Comparison of ENCODE assay signal across 8 cellular contexts in genomic region chr7:138752568-138753518, GRCh38. TPM values are rescaled to one million over a fixed set of nuclear protein-coding genes. Genes with fewer than 3 reads are reported as not detected.
DNase-seq lines count a peak whose midpoint lies in the region; ATAC-seq and TF ChIP-seq lines count a peak whose summit lies in the region.
"Had no signal": no experiment of that assay in that cellular context is flagged by ENCODE, and none has a peak within 500 bp of the region (broad histone marks: within the 10 kb centered on the region; RNA-seq: fewer than 3 reads in every experiment).

No MANE protein-coding gene starts in this region.

- no peaks in the 10 kb centered on the region for H3K9me3 Mint-ChIP-seq in activated naive CD8-positive, alpha-beta T cell treated with anti-CD3 and anti-CD28 coated beads, Interleukin-2, amount 10 ng/mL, durations not matched to agents 7 days and 5 days
- H3K9me3 Mint-ChIP-seq in natural killer cell treated with Interleukin-12 subunit alpha and Interleukin-12 subunit beta and Interleukin-15 and Interleukin-18, amount 100 ng/mL, for 72 hours, result no peaks in the 10 kb centered on the region

- H3K27me3 ChIP-seq in brain microvascular endothelial cell (replicated peaks), result no peaks in the 10 kb centered on the region

- ATAC-seq in GM19452 (IDR thresholded peaks at IDR 0.05; ENCODE audit: unreplicated experiment), result peak; percentile 89
- ATAC-seq in HG03469 (IDR thresholded peaks at IDR 0.05; ENCODE audit: unreplicated experiment), result peak; percentile 89
- ATAC-seq in activated naive CD8-positive, alpha-beta T cell treated with anti-CD3 and anti-CD28 coated beads, Interleukin-2, amount 10 ng/mL, durations not matched to agents 7 days and 5 days (ENCODE audit: low read depth), result peak; percentile 96
- peak; percentile 92 to 96 for ATAC-seq in natural killer cell treated with Interleukin-12 subunit alpha and Interleukin-12 subunit beta and Interleukin-15 and Interleukin-18, amount 100 ng/mL, for 72 hours

- H3K36me3 ChIP-seq in brain microvascular endothelial cell (replicated peaks), result no peaks in the 10 kb centered on the region

- in situ Hi-C loops in brain microvascular endothelial cell (cut with HindIII; ENCODE audit: low pct_ligation_motif_present, low sequenced_read_pairs), result no loop called here

- POLR2A ChIA-PET in activated naive CD8-positive, alpha-beta T cell treated with anti-CD3 and anti-CD28 coated beads, Interleukin-2, amount 10 ng/mL, durations not matched to agents 7 days and 5 days (lab: Charles Lee), result interaction anchor here (0.6 to 1.9 kb wide), 2 partner anchors 22 to 292 kb away, joined by 3 to 7 read pairs; partner anchors contain the start of gene TRIM24

- H3K4me3 ChIP-seq in brain microvascular endothelial cell (ENCODE audit: low read depth, low read length), result no peak overlapping the region

- peaks cover 10% of the 10 kb centered on the region for H3K27me3 Mint-ChIP-seq in activated naive CD8-positive, alpha-beta T cell treated with anti-CD3 and anti-CD28 coated beads, Interleukin-2, amount 10 ng/mL, durations not matched to agents 7 days and 5 days
- H3K27me3 Mint-ChIP-seq in natural killer cell treated with Interleukin-12 subunit alpha and Interleukin-12 subunit beta and Interleukin-15 and Interleukin-18, amount 100 ng/mL, for 72 hours, result peaks cover 7 to 12% of the 10 kb centered on the region in 2 donors

- DNase-seq in T follicular helper cell (ENCODE audit: low read depth) (peak; percentile 93), brain microvascular endothelial cell (no peak), SKM-1 treated with dmso at 0.1 percent for 144 hours (lab: John Stamatoyannopoulos, UW; ENCODE audit: unreplicated experiment) (no peak)
- DNase-seq in activated naive CD8-positive, alpha-beta T cell treated with anti-CD3 and anti-CD28 coated beads, Interleukin-2, amount 10 ng/mL, durations not matched to agents 7 days and 5 days, result peak; percentile 79
- DNase-seq in natural killer cell treated with Interleukin-12 subunit alpha and Interleukin-12 subunit beta and Interleukin-15 and Interleukin-18, amount 100 ng/mL, for 72 hours (ENCODE audit: low spot score), result peak; percentile 67

- H3K4me3 Mint-ChIP-seq in activated naive CD8-positive, alpha-beta T cell treated with anti-CD3 and anti-CD28 coated beads, Interleukin-2, amount 10 ng/mL, durations not matched to agents 7 days and 5 days, result peak overlapping the region; percentile 65
- H3K4me3 Mint-ChIP-seq in natural killer cell treated with Interleukin-12 subunit alpha and Interleukin-12 subunit beta and Interleukin-15 and Interleukin-18, amount 100 ng/mL, for 72 hours, result peak overlapping the region; percentile 31

- no peak for TF ChIP-seq CTCF in brain microvascular endothelial cell (IDR thresholded peaks at IDR 0.05; ENCODE audit: low read depth, low read length, missing control alignments)

- H3K27ac Mint-ChIP-seq in activated naive CD8-positive, alpha-beta T cell treated with anti-CD3 and anti-CD28 coated beads, Interleukin-2, amount 10 ng/mL, durations not matched to agents 7 days and 5 days, result peak overlapping the region; percentile 83
- peak overlapping the region; percentile 33 to 60 for H3K27ac Mint-ChIP-seq in natural killer cell treated with Interleukin-12 subunit alpha and Interleukin-12 subunit beta and Interleukin-15 and Interleukin-18, amount 100 ng/mL, for 72 hours

- H3K4me1 Mint-ChIP-seq in activated naive CD8-positive, alpha-beta T cell treated with anti-CD3 and anti-CD28 coated beads, Interleukin-2, amount 10 ng/mL, durations not matched to agents 7 days and 5 days, result peaks cover 36% of the 10 kb centered on the region
- H3K4me1 Mint-ChIP-seq in natural killer cell treated with Interleukin-12 subunit alpha and Interleukin-12 subunit beta and Interleukin-15 and Interleukin-18, amount 100 ng/mL, for 72 hours (ENCODE audit: low read depth in 2 of 2), result peaks cover 14 to 45% of the 10 kb centered on the region in 2 donors

- H3K27ac ChIP-seq in brain microvascular endothelial cell, result no peak overlapping the region

- no peaks in the 10 kb centered on the region for H3K36me3 Mint-ChIP-seq in activated naive CD8-positive, alpha-beta T cell treated with anti-CD3 and anti-CD28 coated beads, Interleukin-2, amount 10 ng/mL, durations not matched to agents 7 days and 5 days
- no peaks in the 10 kb centered on the region for H3K36me3 Mint-ChIP-seq in natural killer cell treated with Interleukin-12 subunit alpha and Interleukin-12 subunit beta and Interleukin-15 and Interleukin-18, amount 100 ng/mL, for 72 hours

RNA-seq across cellular contexts. Expression of gene TMEM213, which starts 45.0 kb away (rescaled TPM):
- not detected for total RNA-seq in activated naive CD8-positive, alpha-beta T cell treated with anti-CD3 and anti-CD28 coated beads, Interleukin-2, amount 10 ng/mL, durations not matched to agents 7 days and 5 days
- total RNA-seq in natural killer cell treated with Interleukin-12 subunit alpha and Interleukin-12 subunit beta and Interleukin-15 and Interleukin-18, amount 100 ng/mL, for 72 hours, result not detected
- total RNA-seq: temporal lobe had no signal

RNA-seq across cellular contexts. Expression of gene ATP6V0A4, which starts 45.2 kb away (rescaled TPM):
- total RNA-seq in activated naive CD8-positive, alpha-beta T cell treated with anti-CD3 and anti-CD28 coated beads, Interleukin-2, amount 10 ng/mL, durations not matched to agents 7 days and 5 days, result not detected
- under 1 TPM; 0.21 to 0.98 TPM for total RNA-seq in natural killer cell treated with Interleukin-12 subunit alpha and Interleukin-12 subunit beta and Interleukin-15 and Interleukin-18, amount 100 ng/mL, for 72 hours

RNA-seq across cellular contexts. Expression of gene SVOPL, which starts 51.7 kb away (rescaled TPM):
- total RNA-seq in activated naive CD8-positive, alpha-beta T cell treated with anti-CD3 and anti-CD28 coated beads, Interleukin-2, amount 10 ng/mL, durations not matched to agents 7 days and 5 days, result 1 to 10 TPM; 2.5 to 4.9 TPM
- total RNA-seq in natural killer cell treated with Interleukin-12 subunit alpha and Interleukin-12 subunit beta and Interleukin-15 and Interleukin-18, amount 100 ng/mL, for 72 hours, result not detected

Comparison
In these comparisons a context has a peak if more than half of its experiments do, and no peak if none do; other contexts are left out.
1. DNase-seq: peak in T follicular helper cell (single experiment), activated naive CD8-positive, alpha-beta T cell treated with anti-CD3 and anti-CD28 coated beads, Interleukin-2, amount 10 ng/mL, durations not matched to agents 7 days and 5 days (single experiment) and natural killer cell treated with Interleukin-12 subunit alpha and Interleukin-12 subunit beta and Interleukin-15 and Interleukin-18, amount 100 ng/mL, for 72 hours (single experiment); none in brain microvascular endothelial cell (single experiment) and SKM-1 treated with dmso at 0.1 percent for 144 hours (single experiment).
2. Peak in every context shown above with its lines, with median percentiles within 50 percentile points of each other: ATAC-seq.